15 cellular contexts compared by ENCODE assay signal in the genomic region with DNA sequence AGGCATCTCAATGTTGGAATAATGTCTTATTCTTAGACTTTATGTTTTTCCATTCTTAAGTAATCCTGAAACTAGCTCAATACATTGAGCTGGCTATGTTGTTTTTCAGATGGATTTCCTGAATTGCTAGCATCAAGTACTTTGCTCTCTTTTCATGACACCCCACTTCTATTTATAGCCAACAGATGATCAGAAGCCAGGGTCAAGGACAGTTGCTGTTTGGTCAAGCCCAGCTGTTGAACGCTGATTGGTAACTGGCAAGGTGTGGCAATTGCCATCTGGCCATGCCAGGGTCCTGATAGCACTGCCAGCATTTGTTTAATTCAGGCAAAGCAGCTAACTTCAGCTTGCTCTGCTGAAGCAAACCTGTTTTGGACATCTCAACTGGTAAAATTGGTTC. TPM values are rescaled to one million over a fixed set of nuclear protein-coding genes. Genes with fewer than 3 reads are reported as not detected.
DNase-seq lines count a peak whose midpoint lies in the region; FAIRE-seq lines count a peak whose summit lies in the region.
"Had no signal": no experiment of that assay in that cellular context is flagged by ENCODE, and none has a peak within 500 bp of the region (broad histone marks: within the 10 kb centered on the region; RNA-seq: fewer than 3 reads in every experiment).

No MANE protein-coding gene starts in this region.

- no peak overlapping the region for H3K4me3 Mint-ChIP-seq in activated CD4-positive, alpha-beta T cell treated with anti-CD3 and anti-CD28 coated beads, Interleukin-2, amount 10 ng/mL, durations not matched to agents 24 days and 14 days
- no peak overlapping the region for H3K4me3 Mint-ChIP-seq in activated naive CD4-positive, alpha-beta T cell treated with anti-CD3 and anti-CD28 coated beads, Interleukin-2, amount 10 ng/mL, durations not matched to agents 7 days and 5 days
- H3K4me3 Mint-ChIP-seq: activated T-cell treated with anti-CD3 and anti-CD28 coated beads, Interleukin-2, amount 50 U/mL, for 24 hours had no signal

- peaks cover 5% of the 10 kb centered on the region for H3K27me3 Mint-ChIP-seq in activated CD4-positive, alpha-beta T cell treated with anti-CD3 and anti-CD28 coated beads, Interleukin-2, amount 10 ng/mL, durations not matched to agents 24 days and 14 days
- H3K27me3 Mint-ChIP-seq in activated naive CD4-positive, alpha-beta T cell treated with anti-CD3 and anti-CD28 coated beads, Interleukin-2, amount 10 ng/mL, durations not matched to agents 7 days and 5 days: peaks cover 5% of the 10 kb centered on the region
- H3K27me3 Mint-ChIP-seq: activated T-cell treated with anti-CD3 and anti-CD28 coated beads, Interleukin-2, amount 50 U/mL, for 24 hours had no signal

- no peaks in the 10 kb centered on the region for H3K36me3 Mint-ChIP-seq in activated CD4-positive, alpha-beta T cell treated with anti-CD3 and anti-CD28 coated beads, Interleukin-2, amount 10 ng/mL, durations not matched to agents 24 days and 14 days (ENCODE audit: low read depth)
- H3K36me3 Mint-ChIP-seq in activated naive CD4-positive, alpha-beta T cell treated with anti-CD3 and anti-CD28 coated beads, Interleukin-2, amount 10 ng/mL, durations not matched to agents 7 days and 5 days: peaks cover 2% of the 10 kb centered on the region

- DNase-seq in activated CD4-positive, alpha-beta T cell treated with anti-CD3 and anti-CD28 coated beads, Interleukin-2, amount 10 ng/mL, durations not matched to agents 24 days and 14 days: peak; percentile 62
- no peak for DNase-seq in activated CD4-positive, alpha-beta T cell treated with anti-CD3 and anti-CD28 coated beads, Interleukin-2, amount 50 U/mL, for 48 hours
- DNase-seq in SHP77 (lab: John Stamatoyannopoulos, UW) (peak; percentile 25 to 29), NCI-H446 treated with DMSO at 0.1 percent for 48 hours (lab: John Stamatoyannopoulos, UW) (no peak)
- DNase-seq in activated naive CD4-positive, alpha-beta T cell treated with anti-CD3 and anti-CD28 coated beads, Interleukin-2, amount 10 ng/mL, durations not matched to agents 7 days and 5 days: no peak
- DNase-seq in stimulated activated CD4-positive, alpha-beta T cell treated with anti-CD3 and anti-CD28 coated beads, Interleukin-2, amount 100 ng/mL, for 48 hours: no peak
- DNase-seq in activated naive CD4-positive, alpha-beta T cell treated with anti-CD3 and anti-CD28 coated beads, Interleukin-2, amount 50 U/mL, for 16 hours: no peak
- DNase-seq: activated T-cell treated with anti-CD3 and anti-CD28 coated beads, Interleukin-2, amount 50 U/mL, for 24 hours; Calu3; lower lobe of right lung; MG63; NCI-H2171 treated with DMSO at 0.1 percent for 48 hours; stimulated activated CD4-positive, alpha-beta T cell treated with anti-CD3 and anti-CD28 coated beads, Interleukin-12 subunit alpha, Interleukin-12 subunit beta, amount 100 ng/mL, for 4 hours; T-helper 1 cell had no signal

- peak; percentile 88 for FAIRE-seq in islet of Langerhans (lab: Jason Lieb, UNC)

- CTCF ChIA-PET in activated naive CD4-positive, alpha-beta T cell treated with anti-CD3 and anti-CD28 coated beads, Interleukin-2, amount 10 ng/mL, durations not matched to agents 7 days and 5 days (lab: Charles Lee): interaction anchor here (1.0 to 3.2 kb wide), 3 partner anchors 10 to 391 kb away, joined by 3 to 14 read pairs (median 5); no protein-coding TSS in a partner anchor

- peaks cover 52% of the 10 kb centered on the region for H3K4me1 Mint-ChIP-seq in activated CD4-positive, alpha-beta T cell treated with anti-CD3 and anti-CD28 coated beads, Interleukin-2, amount 10 ng/mL, durations not matched to agents 24 days and 14 days
- H3K4me1 Mint-ChIP-seq in activated naive CD4-positive, alpha-beta T cell treated with anti-CD3 and anti-CD28 coated beads, Interleukin-2, amount 10 ng/mL, durations not matched to agents 7 days and 5 days: peaks cover 65% of the 10 kb centered on the region

- H3K9me3 Mint-ChIP-seq in activated CD4-positive, alpha-beta T cell treated with anti-CD3 and anti-CD28 coated beads, Interleukin-2, amount 10 ng/mL, durations not matched to agents 24 days and 14 days: no peaks in the 10 kb centered on the region
- H3K9me3 Mint-ChIP-seq in activated naive CD4-positive, alpha-beta T cell treated with anti-CD3 and anti-CD28 coated beads, Interleukin-2, amount 10 ng/mL, durations not matched to agents 7 days and 5 days: no peaks in the 10 kb centered on the region
- H3K9me3 Mint-ChIP-seq: activated T-cell treated with anti-CD3 and anti-CD28 coated beads, Interleukin-2, amount 50 U/mL, for 24 hours had no signal

- peak overlapping the region; percentile 17 for H3K27ac Mint-ChIP-seq in activated CD4-positive, alpha-beta T cell treated with anti-CD3 and anti-CD28 coated beads, Interleukin-2, amount 10 ng/mL, durations not matched to agents 24 days and 14 days
- H3K27ac Mint-ChIP-seq in activated naive CD4-positive, alpha-beta T cell treated with anti-CD3 and anti-CD28 coated beads, Interleukin-2, amount 10 ng/mL, durations not matched to agents 7 days and 5 days: no peak overlapping the region
- H3K27ac Mint-ChIP-seq: activated T-cell treated with anti-CD3 and anti-CD28 coated beads, Interleukin-2, amount 50 U/mL, for 24 hours had no signal

- intact Hi-C loops in activated CD4-positive, alpha-beta T cell treated with anti-CD3 and anti-CD28 coated beads, Interleukin-2, amount 10 ng/mL, durations not matched to agents 24 days and 14 days (cut with micrococcal nuclease): no loop called here

RNA-seq across cellular contexts. Expression of a gene that starts 46.2 kb away (rescaled TPM):
- 14.8 and 15.2 TPM in 2 replicates for total RNA-seq in activated CD4-positive, alpha-beta T cell treated with anti-CD3 and anti-CD28 coated beads, Interleukin-2, amount 10 ng/mL, durations not matched to agents 24 days and 14 days

Comparison
In these comparisons a context has a peak if more than half of its experiments do, and no peak if none do; other contexts are left out.
1. DNase-seq: peak in activated CD4-positive, alpha-beta T cell treated with anti-CD3 and anti-CD28 coated beads, Interleukin-2, amount 10 ng/mL, durations not matched to agents 24 days and 14 days (single experiment) and SHP77 (2 of 2); none in activated CD4-positive, alpha-beta T cell treated with anti-CD3 and anti-CD28 coated beads, Interleukin-2, amount 50 U/mL, for 48 hours (0 of 2), NCI-H446 treated with DMSO at 0.1 percent for 48 hours (single experiment), activated naive CD4-positive, alpha-beta T cell treated with anti-CD3 and anti-CD28 coated beads, Interleukin-2, amount 10 ng/mL, durations not matched to agents 7 days and 5 days (single experiment), stimulated activated CD4-positive, alpha-beta T cell treated with anti-CD3 and anti-CD28 coated beads, Interleukin-2, amount 100 ng/mL, for 48 hours (0 of 2) and activated naive CD4-positive, alpha-beta T cell treated with anti-CD3 and anti-CD28 coated beads, Interleukin-2, amount 50 U/mL, for 16 hours (single experiment).